In genomic region chr17:45385331-45385997, GRCh38 we compare ENCODE assay signal across 8 cellular contexts. TPM values are rescaled to one million over a fixed set of nuclear protein-coding genes. Genes with fewer than 3 reads are reported as not detected.
DNase-seq lines count a peak whose midpoint lies in the region; ATAC-seq and TF ChIP-seq lines count a peak whose summit lies in the region.

No MANE protein-coding gene starts in this region.

- CTCF ChIA-PET in activated CD4-positive, alpha-beta memory T cell treated with anti-CD3 and anti-CD28 coated beads for 36 hours (lab: Charles Lee) = interaction anchor here (0.6 to 10.7 kb wide), 42 partner anchors 8 to 250 kb away, joined by 3 to 249 read pairs (median 6); partner anchors contain the start of genes ACBD4, FMNL1, HEXIM2 and MAP3K14

- H3K9me3 Mint-ChIP-seq in activated CD4-positive, alpha-beta memory T cell treated with anti-CD3 and anti-CD28 coated beads for 36 hours = no peaks in the 10 kb centered on the region
- H3K9me3 Mint-ChIP-seq in dendritic cell treated with granulocyte-macrophage colony-stimulating factor and Interleukin-4, amounts not matched to agents 40 ng/mL and 50 ng/mL, for 4 days = no peaks in the 10 kb centered on the region

- no peak overlapping the region for H3K27ac ChIP-seq in lower lobe of right lung

- POLR2A ChIA-PET in activated CD4-positive, alpha-beta memory T cell treated with anti-CD3 and anti-CD28 coated beads for 36 hours (lab: Charles Lee) = interaction anchor here (0.8 to 1.6 kb wide), 3 partner anchors 68 to 108 kb away, joined by 3 to 4 read pairs (median 4); partner anchors contain the start of gene MAP3K14

- H3K27me3 Mint-ChIP-seq in activated CD4-positive, alpha-beta memory T cell treated with anti-CD3 and anti-CD28 coated beads for 36 hours = peaks cover 7% of the 10 kb centered on the region
- peaks cover 27% of the 10 kb centered on the region for H3K27me3 Mint-ChIP-seq in dendritic cell treated with granulocyte-macrophage colony-stimulating factor and Interleukin-4, amounts not matched to agents 40 ng/mL and 50 ng/mL, for 4 days

- TF ChIP-seq CTCF in lower lobe of right lung (IDR thresholded peaks at IDR 0.05) = peak; percentile 99

- no peaks in the 10 kb centered on the region for H3K27me3 ChIP-seq in lower lobe of right lung (ENCODE audit: low read depth)

- H3K4me3 Mint-ChIP-seq in activated CD4-positive, alpha-beta memory T cell treated with anti-CD3 and anti-CD28 coated beads for 36 hours = no peak overlapping the region
- H3K4me3 Mint-ChIP-seq in dendritic cell treated with granulocyte-macrophage colony-stimulating factor and Interleukin-4, amounts not matched to agents 40 ng/mL and 50 ng/mL, for 4 days = no peak overlapping the region

- H3K36me3 Mint-ChIP-seq in activated CD4-positive, alpha-beta memory T cell treated with anti-CD3 and anti-CD28 coated beads for 36 hours = no peaks in the 10 kb centered on the region
- H3K36me3 Mint-ChIP-seq in dendritic cell treated with granulocyte-macrophage colony-stimulating factor and Interleukin-4, amounts not matched to agents 40 ng/mL and 50 ng/mL, for 4 days (ENCODE audit: low read depth) = no peaks in the 10 kb centered on the region

- peaks cover 13% of the 10 kb centered on the region for H3K4me1 ChIP-seq in lower lobe of right lung

- intact Hi-C loops in activated CD4-positive, alpha-beta memory T cell treated with anti-CD3 and anti-CD28 coated beads for 36 hours (cut with micrococcal nuclease) = loop anchor here (1.0 to 10.0 kb wide), 6 partner anchors 49 to 251 kb away; partner anchors contain the start of genes ACBD4, ARHGAP27, PLCD3 and SPATA32
- intact Hi-C loops in dendritic cell treated with granulocyte-macrophage colony-stimulating factor and Interleukin-4, amounts not matched to agents 40 ng/mL and 50 ng/mL, for 4 days (cut with micrococcal nuclease) = loop anchor here (1.0 to 2.0 kb wide), 3 partner anchors 101 to 166 kb away; no protein-coding TSS in a partner anchor
- intact Hi-C loops in lower lobe of right lung (cut with DNase I) = no loop called here

- no peaks in the 10 kb centered on the region for H3K9me3 ChIP-seq in lower lobe of right lung

- H3K27ac Mint-ChIP-seq in activated CD4-positive, alpha-beta memory T cell treated with anti-CD3 and anti-CD28 coated beads for 36 hours = no peak overlapping the region
- H3K27ac Mint-ChIP-seq in dendritic cell treated with granulocyte-macrophage colony-stimulating factor and Interleukin-4, amounts not matched to agents 40 ng/mL and 50 ng/mL, for 4 days = peak overlapping the region; percentile 9

- H3K4me3 ChIP-seq in lower lobe of right lung = no peak overlapping the region

- no peaks in the 10 kb centered on the region for H3K36me3 ChIP-seq in lower lobe of right lung

- DNase-seq in DMS 273 (lab: John Stamatoyannopoulos, UW; ENCODE audit: unreplicated experiment) (peak; percentile 94), HK-2 (ENCODE audit: unreplicated experiment) (peak; percentile 91), NCI-H774 (lab: John Stamatoyannopoulos, UW) (peak; percentile 76), lower lobe of right lung (peak; percentile 92)
- DNase-seq in activated CD4-positive, alpha-beta memory T cell treated with anti-CD3 and anti-CD28 coated beads for 36 hours = peak; percentile 93
- DNase-seq in stimulated activated CD8-positive, alpha-beta memory T cell treated with anti-CD3 and anti-CD28 coated beads, Interleukin-12 subunit alpha, Interleukin-12 subunit beta, amount 100 ng/mL, for 24 hours (ENCODE audit: extremely low read depth) = peak; percentile 74

- H3K4me1 Mint-ChIP-seq in activated CD4-positive, alpha-beta memory T cell treated with anti-CD3 and anti-CD28 coated beads for 36 hours (ENCODE audit: low read depth) = peaks cover 13% of the 10 kb centered on the region
- H3K4me1 Mint-ChIP-seq in dendritic cell treated with granulocyte-macrophage colony-stimulating factor and Interleukin-4, amounts not matched to agents 40 ng/mL and 50 ng/mL, for 4 days (ENCODE audit: low read depth) = peaks cover 57% of the 10 kb centered on the region

- peak; percentile 94 to 96 for ATAC-seq in lower lobe of right lung
- ATAC-seq in GM21619 (IDR thresholded peaks at IDR 0.05; ENCODE audit: unreplicated experiment) = no peak

RNA-seq across cellular contexts. Expression of gene ARHGAP27, which starts 47.2 kb away (rescaled TPM):
- 10 to 100 TPM; 41.7 to 44.3 TPM for total RNA-seq in activated CD4-positive, alpha-beta memory T cell treated with anti-CD3 and anti-CD28 coated beads for 36 hours
- 71.0 TPM for total RNA-seq in lower lobe of right lung
